ENCODE assay signal across 1 cellular context in the genomic region with DNA sequence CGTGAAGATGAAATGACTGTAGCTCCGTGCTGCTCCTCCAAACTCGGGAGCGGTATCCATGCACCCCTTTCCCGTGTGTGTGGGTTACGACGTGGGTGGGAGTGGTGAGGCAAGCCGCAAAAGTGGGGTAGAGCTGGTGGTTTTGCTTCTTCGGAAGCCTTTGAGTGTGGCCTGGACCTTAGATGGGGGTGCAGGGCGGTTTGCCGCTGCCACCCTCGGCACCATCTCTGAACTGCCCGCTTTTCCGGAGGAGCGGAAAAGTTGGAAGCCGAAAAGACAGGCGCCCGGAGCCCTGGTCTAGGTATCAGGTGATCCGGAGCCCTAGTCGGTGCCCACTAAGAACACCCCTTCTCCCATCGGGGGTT.
TF ChIP-seq lines count a peak whose summit lies in the region.

No MANE protein-coding gene starts in this region.

TF ChIP-seq in A549, 52 proteins besides CTCF, POLR2A, EP300 and RAD21 (continued from another document):
- TF ChIP-seq JUN (IDR thresholded peaks at IDR 0.05) (no peak), RCOR1 (IDR thresholded peaks at IDR 0.05; ENCODE audit: low read depth, low read length) (no peak), KDM1A (IDR thresholded peaks at IDR 0.05; ENCODE audit: low read depth) (no peak)
